Comparison of ENCODE assay signal across 27 cellular contexts in genomic region chr3:196557236-196557635, GRCh38. TPM values are rescaled to one million over a fixed set of nuclear protein-coding genes. Genes with fewer than 3 reads are reported as not detected.
DNase-seq lines count a peak whose midpoint lies in the region; ATAC-seq, FAIRE-seq and TF ChIP-seq lines count a peak whose summit lies in the region.
"Had no signal": no experiment of that assay in that cellular context is flagged by ENCODE, and none has a peak within 500 bp of the region (broad histone marks: within the 10 kb centered on the region; RNA-seq: fewer than 3 reads in every experiment).

No MANE protein-coding gene starts in this region.

- H3K4me1 ChIP-seq in H1 (replicated peaks in 1 of 4; ENCODE audit: control insufficient read depth in 3 of 4, insufficient read depth in 4 of 4, low read length in 3 of 4) (no peaks in the 10 kb centered on the region), neuronal stem cell (ENCODE audit: control insufficient read depth in 2 of 2, insufficient read depth in 1 of 2, low read depth in 1 of 2, low read length in 2 of 2) (no peaks in the 10 kb centered on the region)
- H3K4me1 ChIP-seq: A549 had no signal

- no peaks in the 10 kb centered on the region for H3K27me3 Mint-ChIP-seq in activated T-cell treated with anti-CD3 and anti-CD28 coated beads, Interleukin-2, amount 50 U/mL, for 24 hours
- H3K27me3 Mint-ChIP-seq in stimulated activated naive B cell treated with anti-CD40 and anti-IgM and Interleukin-4, amounts not matched to agents 10 μg/mL and 1 μg/mL and 100 μg/mL, for 72 hours: no peaks in the 10 kb centered on the region
- H3K27me3 Mint-ChIP-seq: CD4-positive, alpha-beta memory T cell had no signal

- H2AFZ ChIP-seq in H1 (ENCODE audit: low read length) (no peak overlapping the region), neuronal stem cell (ENCODE audit: low read length) (no peak overlapping the region)
- H2AFZ ChIP-seq: GM23248 had no signal

- H3K9me3 ChIP-seq in H1 (ENCODE audit: insufficient read depth in 2 of 2, low read depth in 1 of 2, low read length in 1 of 2): no peaks in the 10 kb centered on the region
- no peaks in the 10 kb centered on the region for H3K9me3 ChIP-seq in neuronal stem cell (replicated peaks in 1 of 2; ENCODE audit: control insufficient read depth in 2 of 2, insufficient read depth in 1 of 2, low read depth in 1 of 2, low read length in 2 of 2)
- H3K9me3 ChIP-seq: A549 had no signal

- H4K20me1 ChIP-seq in H1 (replicated peaks in 1 of 2; ENCODE audit: control insufficient read depth in 1 of 2, insufficient read depth in 2 of 2, low read length in 2 of 2): peaks cover 0 to 4% of the 10 kb centered on the region in 2 experiments

- H3K27me3 ChIP-seq in H1 (replicated peaks in 1 of 4; ENCODE audit: control insufficient read depth in 3 of 4, extremely low read depth in 1 of 4, insufficient read depth in 3 of 4, low read length in 3 of 4): no peaks in the 10 kb centered on the region
- H3K27me3 ChIP-seq in neuronal stem cell (ENCODE audit: control insufficient read depth in 3 of 3, insufficient read depth in 3 of 3, low read depth in 1 of 3, low read length in 3 of 3): no peaks in the 10 kb centered on the region

- peak overlapping the region; percentile 8; the same call in 1 of the 2 replicates for H4K8ac ChIP-seq in H1 (ENCODE audit: extremely low read depth, insufficient read depth, low read length)
- no peak overlapping the region for H4K8ac ChIP-seq in neuronal stem cell (ENCODE audit: low read depth, low read length)

- peaks cover 0 to 19% (median 3%) of the 10 kb centered on the region in 4 experiments; a peak in 4 of 8 replicates for H3K36me3 ChIP-seq in H1 (ENCODE audit: control insufficient read depth in 2 of 4, insufficient read depth in 4 of 4, low read length in 3 of 4)
- peaks cover 2 to 37% of the 10 kb centered on the region in 2 donors for H3K36me3 ChIP-seq in neuronal stem cell (replicated peaks in 1 of 2; ENCODE audit: control insufficient read depth in 2 of 2, insufficient read depth in 2 of 2, low read length in 2 of 2)

- H3K79me2 ChIP-seq in H1 (ENCODE audit: control insufficient read depth in 1 of 2, insufficient read depth in 2 of 2, low read length in 2 of 2): no peaks in the 10 kb centered on the region

- TF ChIP-seq POLR2A in H1 (IDR thresholded peaks at IDR 0.05; ENCODE audit: control extremely low read depth in 1 of 2, low read depth in 2 of 2, low read length in 2 of 2): no peak

- no peak for FAIRE-seq in H1 (lab: Jason Lieb, UNC)
- FAIRE-seq: A549, G401.6, GM12878, GM18507 had no signal

- no peaks in the 10 kb centered on the region for H3K9me3 Mint-ChIP-seq in activated T-cell treated with anti-CD3 and anti-CD28 coated beads, Interleukin-2, amount 50 U/mL, for 24 hours
- H3K9me3 Mint-ChIP-seq in stimulated activated naive B cell treated with anti-CD40 and anti-IgM and Interleukin-4, amounts not matched to agents 10 μg/mL and 1 μg/mL and 100 μg/mL, for 72 hours: peaks cover 0 to 3% of the 10 kb centered on the region in 2 donors
- H3K9me3 Mint-ChIP-seq: CD4-positive, alpha-beta memory T cell; H9 had no signal

- TF ChIP-seq RAD21 in H1 (IDR thresholded peaks at IDR 0.05 in 1 of 2, conservative IDR thresholded peaks at IDR 0.05 in 1 of 2; ENCODE audit: low read depth in 2 of 2, low read length in 2 of 2): no peak

- H4K5ac ChIP-seq in H1 (ENCODE audit: insufficient read length, low read depth, low read length): no peak overlapping the region

- H3K4me3 ChIP-seq in H1 (ENCODE audit: extremely low read depth in 1 of 4, insufficient read depth in 2 of 4, low read depth in 3 of 4, low read length in 4 of 4) (no peak overlapping the region), neuronal stem cell (ENCODE audit: low read length in 2 of 2) (no peak overlapping the region)
- H3K4me3 ChIP-seq: A549, GM12878, GM23248 had no signal

- H3K56ac ChIP-seq in H1 (replicated peaks; ENCODE audit: insufficient read length, low read depth, low read length): no peak overlapping the region

- no peak overlapping the region for H3K4me3 Mint-ChIP-seq in activated T-cell treated with anti-CD3 and anti-CD28 coated beads, Interleukin-2, amount 50 U/mL, for 24 hours
- H3K4me3 Mint-ChIP-seq in stimulated activated naive B cell treated with anti-CD40 and anti-IgM and Interleukin-4, amounts not matched to agents 10 μg/mL and 1 μg/mL and 100 μg/mL, for 72 hours: no peak overlapping the region
- H3K4me3 Mint-ChIP-seq: CD4-positive, alpha-beta memory T cell; H9 had no signal

- peak overlapping the region; percentile 29 for H3K27ac Mint-ChIP-seq in activated T-cell treated with anti-CD3 and anti-CD28 coated beads, Interleukin-2, amount 50 U/mL, for 24 hours
- peak overlapping the region; percentile 26 for H3K27ac Mint-ChIP-seq in stimulated activated naive B cell treated with anti-CD40 and anti-IgM and Interleukin-4, amounts not matched to agents 10 μg/mL and 1 μg/mL and 100 μg/mL, for 72 hours
- H3K27ac Mint-ChIP-seq: H9 had no signal

- POLR2A ChIA-PET in H1 (lab: Charles Lee; ENCODE audit: partially characterized antibody): interaction anchor here (1.0 to 6.3 kb wide), 2 partner anchors 11 to 30 kb away, joined by 3 to 27 read pairs; partner anchors contain the start of genes FBXO45 and WDR53

- H4K91ac ChIP-seq in H1 (replicated peaks; ENCODE audit: insufficient read length, low read length) (no peak overlapping the region), neuronal stem cell (ENCODE audit: low read depth, low read length, poor library complexity) (no peak overlapping the region)

- H3K18ac ChIP-seq in H1 (ENCODE audit: extremely low read depth, low read length) (no peak overlapping the region), neuronal stem cell (ENCODE audit: low read length) (no peak overlapping the region)

- H2AK5ac ChIP-seq in H1 (ENCODE audit: low read depth, low read length) (no peak overlapping the region), neuronal stem cell (ENCODE audit: low read depth, low read length) (no peak overlapping the region)

- peaks cover 66% of the 10 kb centered on the region for H3K36me3 Mint-ChIP-seq in activated T-cell treated with anti-CD3 and anti-CD28 coated beads, Interleukin-2, amount 50 U/mL, for 24 hours (ENCODE audit: low read depth)
- peaks cover 9 to 24% of the 10 kb centered on the region in 2 donors for H3K36me3 Mint-ChIP-seq in stimulated activated naive B cell treated with anti-CD40 and anti-IgM and Interleukin-4, amounts not matched to agents 10 μg/mL and 1 μg/mL and 100 μg/mL, for 72 hours

- TF ChIP-seq EP300 in H1 (IDR thresholded peaks at IDR 0.05; ENCODE audit: borderline replicate concordance in 1 of 2, low read depth in 2 of 2, low read length in 2 of 2): no peak

- DNase-seq in activated T-cell treated with anti-CD3 and anti-CD28 coated beads, Interleukin-2, amount 50 U/mL, for 24 hours: no peak
- no peak for DNase-seq in activated T-cell treated with anti-CD3 and anti-CD28 coated beads, Interleukin-2, amount 50 U/mL, for 48 hours
- no peak for DNase-seq in H1 (ENCODE audit: low read depth in 1 of 2, low spot score in 2 of 2)
- no peak for DNase-seq in neuronal stem cell (ENCODE audit: low spot score)
- DNase-seq in stimulated activated naive B cell treated with anti-CD40 and anti-IgM and Interleukin-4, amounts not matched to agents 10 μg/mL and 1 μg/mL and 100 μg/mL, for 72 hours: no peak
- DNase-seq in NCI-H446 (lab: John Stamatoyannopoulos, UW): no peak
- DNase-seq in middle frontal gyrus (ENCODE audit: extremely low spot score, low spot score): no peak
- DNase-seq: 8988T; ACHN; AML-193; C1 segment of cervical spinal cord; Calu3; CD4-positive, alpha-beta memory T cell; COR-L47; DMS53; DMS79 treated with DMSO at 0.1 percent for 48 hours; GM23248; H9 had no signal

- H2BK5ac ChIP-seq in H1 (ENCODE audit: low read depth, low read length) (no peak overlapping the region), neuronal stem cell (ENCODE audit: low read length) (no peak overlapping the region)

- H3K14ac ChIP-seq in H1 (ENCODE audit: insufficient read length) (no peak overlapping the region), neuronal stem cell (ENCODE audit: low read length) (peak overlapping the region; percentile 17)

- H2BK120ac ChIP-seq in H1 (replicated peaks; ENCODE audit: low read depth, low read length) (no peak overlapping the region), neuronal stem cell (ENCODE audit: low read depth, low read length) (no peak overlapping the region)

- H3K4me1 Mint-ChIP-seq in activated T-cell treated with anti-CD3 and anti-CD28 coated beads, Interleukin-2, amount 50 U/mL, for 24 hours (ENCODE audit: low read depth): peaks cover 28% of the 10 kb centered on the region
- peaks cover 16 to 29% of the 10 kb centered on the region in 2 donors for H3K4me1 Mint-ChIP-seq in stimulated activated naive B cell treated with anti-CD40 and anti-IgM and Interleukin-4, amounts not matched to agents 10 μg/mL and 1 μg/mL and 100 μg/mL, for 72 hours
- H3K4me1 Mint-ChIP-seq: H9 had no signal

- H2BK12ac ChIP-seq in H1 (ENCODE audit: low read depth, low read length) (no peak overlapping the region), neuronal stem cell (ENCODE audit: low read length) (no peak overlapping the region)

- CTCF ChIA-PET in H1 (lab: Charles Lee; ENCODE audit: partially characterized antibody): interaction anchor here (1.1 to 4.7 kb wide), 3 partner anchors 10 to 22 kb away, joined by 3 to 19 read pairs (median 8); no protein-coding TSS in a partner anchor

- no peak overlapping the region for H3K4me2 ChIP-seq in H1 (ENCODE audit: insufficient read depth in 1 of 2, low read depth in 2 of 2, low read length in 2 of 2)
- H3K4me2 ChIP-seq in neuronal stem cell (ENCODE audit: insufficient read depth, low read length, poor library complexity, severe bottlenecking): no peak overlapping the region
- H3K4me2 ChIP-seq: A549 had no signal

- no peaks in the 10 kb centered on the region for H3K23me2 ChIP-seq in H1 (ENCODE audit: low read depth, low read length)

- H3K27ac ChIP-seq in H1 (ENCODE audit: low read depth, low read length) (no peak overlapping the region), neuronal stem cell (replicated peaks; ENCODE audit: low read length) (no peak overlapping the region)
- H3K27ac ChIP-seq: A549, GM23248 had no signal

- no peak overlapping the region for H2BK20ac ChIP-seq in H1 (ENCODE audit: low read length)

- H3K79me1 ChIP-seq in H1 (ENCODE audit: low read depth, low read length): no peaks in the 10 kb centered on the region; the same call in 1 of the 2 replicates
- no peaks in the 10 kb centered on the region for H3K79me1 ChIP-seq in neuronal stem cell (ENCODE audit: low read depth, low read length)

- ATAC-seq in stimulated activated naive B cell treated with anti-CD40 and anti-IgM and Interleukin-4, amounts not matched to agents 10 μg/mL and 1 μg/mL and 100 μg/mL, for 72 hours (replicated peaks): peak in 1 of 2 donors; percentile 10
- ATAC-seq in GM19467 (IDR thresholded peaks at IDR 0.05; ENCODE audit: unreplicated experiment): no peak
- ATAC-seq: A549, GM12878, HCT116 had no signal

- no peak overlapping the region for H3K4ac ChIP-seq in H1 (replicated peaks; ENCODE audit: insufficient read length, low read depth, low read length)
- no peak overlapping the region for H3K4ac ChIP-seq in neuronal stem cell (ENCODE audit: low read length)

- 89% methylated on average over 5 of the region's 5 CpGs; no CpG with 5 or more reads in 1 of the 2 experiments for WGBS in H1 (ENCODE audit: extremely low coverage in 1 of 2, insufficient coverage in 1 of 2, insufficient read length in 1 of 2, insufficient replicate concordance in 2 of 2, low coverage in 1 of 2, low lambda C conversion rate in 2 of 2, missing lambda C conversion rate in 1 of 2), 2 experiments
- WGBS in neuronal stem cell (ENCODE audit: extremely low coverage in 2 of 2, insufficient read length in 2 of 2, insufficient replicate concordance in 1 of 2), 2 donors: 100% methylated on average over 1 of the region's 5 CpGs; no CpG with 5 or more reads in 1 of the 2 donors

- H3K23ac ChIP-seq in H1 (ENCODE audit: insufficient read length) (no peak overlapping the region), neuronal stem cell (ENCODE audit: low read depth, low read length, poor library complexity) (no peak overlapping the region)

- TF ChIP-seq CTCF in H1 (IDR thresholded peaks at IDR 0.05; ENCODE audit: control extremely low read depth in 1 of 3, insufficient read depth in 1 of 3, low read depth in 1 of 3, low read length in 3 of 3): no peak

- H3K9ac ChIP-seq in H1 (replicated peaks in 1 of 4; ENCODE audit: extremely low read depth in 1 of 4, low read depth in 3 of 4, low read length in 3 of 4): no peak overlapping the region
- no peak overlapping the region for H3K9ac ChIP-seq in neuronal stem cell (ENCODE audit: low read depth, low read length, poor library complexity)
- H3K9ac ChIP-seq: GM23248 had no signal

- H2BK15ac ChIP-seq in H1 (ENCODE audit: low read length) (no peak overlapping the region), neuronal stem cell (ENCODE audit: low read length) (no peak overlapping the region)

RNA-seq across cellular contexts. Expression of gene WDR53, which starts 11.1 kb away (rescaled TPM):
- total RNA-seq in H1 (2021; fragmentation: NEBNext Ultra II Directional; extraction: Animal tissue kit (Norgen Biotek cat#: 25700)): 17.9 and 18.8 TPM in 2 replicates
- polyA plus RNA-seq in H1 (2011; rRNA removed): 4.7 and 7.4 TPM in 2 replicates
- 13.1 TPM for polyA plus RNA-seq in H1 (2011; cell fraction: cytosol; rRNA removed)
- 3.2 TPM for polyA plus RNA-seq in H1 (2011; cell fraction: nucleus; rRNA removed)
- polyA plus RNA-seq in H1 (2012, experiment 1 of 2): 17.6 to 27.4 TPM (median 19.1 TPM) in 4 replicates
- 3.4 TPM for polyA plus RNA-seq in H1 (2012, experiment 2 of 2)
- polyA plus RNA-seq in H1 (2013, experiment 1 of 2): 13.0 TPM
- polyA plus RNA-seq in H1 (2013, experiment 2 of 2): 12.2 TPM
- 4.2 and 7.6 TPM in 2 replicates for polyA minus RNA-seq in H1 (2011; rRNA and poly(A)+ RNA removed)
- polyA minus RNA-seq in H1 (2011; cell fraction: cytosol; rRNA and poly(A)+ RNA removed): 1.9 TPM
- polyA minus RNA-seq in H1 (2011; cell fraction: nucleus; rRNA and poly(A)+ RNA removed): 7.2 TPM
- polyA plus RNA-seq in neuronal stem cell (2013, experiment 1 of 2): 12.4 TPM
- polyA plus RNA-seq in neuronal stem cell (2013, experiment 2 of 2): 12.2 TPM

RNA-seq across cellular contexts. Expression of gene FBXO45, which starts 11.2 kb away (rescaled TPM):
- total RNA-seq in H1 (2021; fragmentation: NEBNext Ultra II Directional; extraction: Animal tissue kit (Norgen Biotek cat#: 25700)): 18.0 and 19.4 TPM in 2 replicates
- polyA plus RNA-seq in H1 (2011; rRNA removed): 3.4 and 5.2 TPM in 2 replicates
- 8.5 TPM for polyA plus RNA-seq in H1 (2011; cell fraction: cytosol; rRNA removed)
- polyA plus RNA-seq in H1 (2011; cell fraction: nucleus; rRNA removed): 2.5 TPM
- polyA plus RNA-seq in H1 (2012, experiment 1 of 2): 7.3 to 17.0 TPM (median 8.9 TPM) in 4 replicates
- 1.8 TPM for polyA plus RNA-seq in H1 (2012, experiment 2 of 2)
- polyA plus RNA-seq in H1 (2013, experiment 1 of 2): 13.6 TPM
- 13.6 TPM for polyA plus RNA-seq in H1 (2013, experiment 2 of 2)
- polyA minus RNA-seq in H1 (2011; rRNA and poly(A)+ RNA removed): 8.0 and 8.2 TPM in 2 replicates
- 6.5 TPM for polyA minus RNA-seq in H1 (2011; cell fraction: cytosol; rRNA and poly(A)+ RNA removed)
- 4.7 TPM for polyA minus RNA-seq in H1 (2011; cell fraction: nucleus; rRNA and poly(A)+ RNA removed)
- 10.3 TPM for polyA plus RNA-seq in neuronal stem cell (2013, experiment 1 of 2)
- 10.8 TPM for polyA plus RNA-seq in neuronal stem cell (2013, experiment 2 of 2)

RNA-seq across cellular contexts. Expression of gene SMCO1, which starts 42.1 kb away (rescaled TPM):
- total RNA-seq in H1 (2021; fragmentation: NEBNext Ultra II Directional; extraction: Animal tissue kit (Norgen Biotek cat#: 25700)): not detected in 2 replicates
- polyA plus RNA-seq in H1 (2011; rRNA removed): 0.03 TPM in 1 of 2 replicates, not detected in the other
- polyA plus RNA-seq in H1 (2011; cell fraction: cytosol; rRNA removed): not detected
- 0.10 TPM for polyA plus RNA-seq in H1 (2011; cell fraction: nucleus; rRNA removed)
- polyA plus RNA-seq in H1 (2012, experiment 1 of 2): not detected in 4 replicates
- not detected for polyA plus RNA-seq in H1 (2012, experiment 2 of 2)
- not detected for polyA plus RNA-seq in H1 (2013, experiment 1 of 2)
- polyA plus RNA-seq in H1 (2013, experiment 2 of 2): not detected
- polyA minus RNA-seq in H1 (2011; rRNA and poly(A)+ RNA removed): not detected in 2 replicates
- polyA minus RNA-seq in H1 (2011; cell fraction: cytosol; rRNA and poly(A)+ RNA removed): not detected
- not detected for polyA minus RNA-seq in H1 (2011; cell fraction: nucleus; rRNA and poly(A)+ RNA removed)
- not detected for polyA plus RNA-seq in neuronal stem cell (2013, experiment 1 of 2)
- 0.01 TPM for polyA plus RNA-seq in neuronal stem cell (2013, experiment 2 of 2)
- total RNA-seq: Calu3; CD4-positive, alpha-beta memory T cell; Daoy; GM12878; GM23248; H4; H9 had no signal
- polyA plus RNA-seq: A549; BJ; CD4-positive, alpha-beta memory T cell; GM23248 had no signal

RNA-seq across cellular contexts. Expression of gene RNF168, which starts 53.7 kb away (rescaled TPM):
- total RNA-seq in H1 (2021; fragmentation: NEBNext Ultra II Directional; extraction: Animal tissue kit (Norgen Biotek cat#: 25700)): 62.9 and 63.5 TPM in 2 replicates
- polyA plus RNA-seq in H1 (2011; rRNA removed): 6.3 and 8.1 TPM in 2 replicates
- 7.7 TPM for polyA plus RNA-seq in H1 (2011; cell fraction: cytosol; rRNA removed)
- 9.6 TPM for polyA plus RNA-seq in H1 (2011; cell fraction: nucleus; rRNA removed)
- polyA plus RNA-seq in H1 (2012, experiment 1 of 2): 24.8 to 26.5 TPM (median 25.8 TPM) in 4 replicates
- polyA plus RNA-seq in H1 (2012, experiment 2 of 2): 1.9 TPM
- 25.1 TPM for polyA plus RNA-seq in H1 (2013, experiment 1 of 2)
- polyA plus RNA-seq in H1 (2013, experiment 2 of 2): 25.2 TPM
- 45.5 and 52.6 TPM in 2 replicates for polyA minus RNA-seq in H1 (2011; rRNA and poly(A)+ RNA removed)
- 35.6 TPM for polyA minus RNA-seq in H1 (2011; cell fraction: cytosol; rRNA and poly(A)+ RNA removed)
- polyA minus RNA-seq in H1 (2011; cell fraction: nucleus; rRNA and poly(A)+ RNA removed): 24.6 TPM
- 15.5 TPM for polyA plus RNA-seq in neuronal stem cell (2013, experiment 1 of 2)
- polyA plus RNA-seq in neuronal stem cell (2013, experiment 2 of 2): 16.5 TPM
